29 cellular contexts compared by ENCODE assay signal in the genomic region with DNA sequence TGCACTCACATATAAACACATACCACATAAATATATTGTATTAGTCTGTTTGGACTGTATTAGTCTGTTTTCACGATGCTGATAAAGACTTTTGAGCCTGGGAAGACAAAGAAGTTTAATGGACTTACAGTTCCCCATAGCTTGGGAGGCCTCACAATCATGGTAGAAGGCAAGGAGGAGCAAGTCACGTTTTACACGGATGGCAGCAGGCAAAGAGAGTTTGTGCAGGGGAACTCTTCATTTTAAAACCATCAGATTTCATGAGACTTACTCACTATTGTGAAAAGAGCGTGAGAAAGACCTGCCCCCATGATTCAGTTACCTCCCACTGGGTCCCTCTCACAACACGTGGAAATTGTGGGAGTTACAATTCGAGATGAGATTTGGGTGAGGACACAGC.
"Had no signal": no experiment of that assay in that cellular context is flagged by ENCODE, and none has a peak within 500 bp of the region (broad histone marks: within the 10 kb centered on the region; RNA-seq: fewer than 3 reads in every experiment).

No MANE protein-coding gene starts in this region.

- H3K4me3 Mint-ChIP-seq: stimulated activated effector memory CD8-positive, alpha-beta T cell treated with anti-CD3 and anti-CD28 coated beads, Interleukin-12 subunit alpha, Interleukin-12 subunit beta, amount 100 ng/mL, for 72 hours; stimulated activated memory B cell treated with anti-CD40 and anti-IgM and Interleukin-4, amounts not matched to agents 10 μg/mL and 1 μg/mL and 100 μg/mL, for 72 hours; stimulated activated naive B cell treated with anti-CD40 and anti-IgM and Interleukin-4, amounts not matched to agents 10 μg/mL and 1 μg/mL and 100 μg/mL, for 72 hours; stimulated activated naive CD8-positive, alpha-beta T cell treated with anti-CD3 and anti-CD28 coated beads, Interleukin-15, amount 100 ng/mL, for 72 hours; stimulated activated naive CD8-positive, alpha-beta T cell treated with anti-CD3 and anti-CD28 coated beads, Interleukin-15, Interleukin-2, amounts not matched to agents 100 ng/mL and 50 ng/mL, for 24 hours; type B pancreatic cell had no signal

- H3K4me3 ChIP-seq: stomach, suprapubic skin, testis, thoracic aorta, thyroid gland, tibial artery, tibial nerve, transverse colon, upper lobe of left lung, upper lobe of right lung, uterus, vagina had no signal

- H3K27ac Mint-ChIP-seq: stimulated activated effector memory CD8-positive, alpha-beta T cell treated with anti-CD3 and anti-CD28 coated beads, Interleukin-12 subunit alpha, Interleukin-12 subunit beta, amount 100 ng/mL, for 72 hours; stimulated activated memory B cell treated with anti-CD40 and anti-IgM and Interleukin-4, amounts not matched to agents 10 μg/mL and 1 μg/mL and 100 μg/mL, for 72 hours; stimulated activated naive B cell treated with anti-CD40 and anti-IgM and Interleukin-4, amounts not matched to agents 10 μg/mL and 1 μg/mL and 100 μg/mL, for 72 hours; stimulated activated naive CD8-positive, alpha-beta T cell treated with anti-CD3 and anti-CD28 coated beads, Interleukin-15, amount 100 ng/mL, for 72 hours; stimulated activated naive CD8-positive, alpha-beta T cell treated with anti-CD3 and anti-CD28 coated beads, Interleukin-15, Interleukin-2, amounts not matched to agents 100 ng/mL and 50 ng/mL, for 24 hours; type B pancreatic cell had no signal

- H3K36me3 Mint-ChIP-seq: stimulated activated effector memory CD8-positive, alpha-beta T cell treated with anti-CD3 and anti-CD28 coated beads, Interleukin-12 subunit alpha, Interleukin-12 subunit beta, amount 100 ng/mL, for 72 hours had no signal

- H3K27me3 Mint-ChIP-seq: stimulated activated memory B cell treated with anti-CD40 and anti-IgM and Interleukin-4, amounts not matched to agents 10 μg/mL and 1 μg/mL and 100 μg/mL, for 72 hours; stimulated activated naive B cell treated with anti-CD40 and anti-IgM and Interleukin-4, amounts not matched to agents 10 μg/mL and 1 μg/mL and 100 μg/mL, for 72 hours; stimulated activated naive CD8-positive, alpha-beta T cell treated with anti-CD3 and anti-CD28 coated beads, Interleukin-15, amount 100 ng/mL, for 72 hours; stimulated activated naive CD8-positive, alpha-beta T cell treated with anti-CD3 and anti-CD28 coated beads, Interleukin-15, Interleukin-2, amounts not matched to agents 100 ng/mL and 50 ng/mL, for 24 hours; type B pancreatic cell had no signal

- H3K9me3 Mint-ChIP-seq: stimulated activated naive CD8-positive, alpha-beta T cell treated with anti-CD3 and anti-CD28 coated beads, Interleukin-15, Interleukin-2, amounts not matched to agents 100 ng/mL and 50 ng/mL, for 24 hours had no signal

- FAIRE-seq: urothelium cell line had no signal

- DNase-seq: stimulated activated CD4-positive, alpha-beta T cell treated with anti-CD3 and anti-CD28 coated beads, Interleukin-2, amount 100 ng/mL, for 48 hours; stimulated activated CD4-positive, alpha-beta T cell treated with anti-CD3 and anti-CD28 coated beads, Interleukin-4, amount 100 ng/mL, for 1 hour; stimulated activated CD4-positive, alpha-beta T cell treated with anti-CD3 and anti-CD28 coated beads, Interleukin-4, amount 100 ng/mL, for 24 hours; stimulated activated CD4-positive, alpha-beta T cell treated with anti-CD3 and anti-CD28 coated beads, Interleukin-4, amount 100 ng/mL, for 4 hours; stimulated activated CD8-positive, alpha-beta memory T cell treated with anti-CD3 and anti-CD28 coated beads, Interleukin-4, amount 100 ng/mL, for 48 hours; stimulated activated naive B cell treated with anti-CD40 and anti-IgM and Interleukin-4, amounts not matched to agents 10 μg/mL and 1 μg/mL and 100 μg/mL, for 72 hours; stimulated activated naive CD4-positive, alpha-beta T cell; stimulated activated naive CD4-positive, alpha-beta T cell treated with Interleukin-2 at 50 U/mL for 16 hours; stimulated activated naive CD8-positive, alpha-beta T cell treated with anti-CD3 and anti-CD28 coated beads, Interleukin-15, amount 100 ng/mL, for 72 hours; stimulated activated naive CD8-positive, alpha-beta T cell treated with anti-CD3 and anti-CD28 coated beads, Interleukin-15, Interleukin-2, amounts not matched to agents 100 U/mL and 50 U/mL, for 24 hours; stomach; substantia nigra; testis; thyroid gland; tibial artery; transverse colon; trophoblast cell; upper lobe of left lung; upper lobe of right lung; uterus had no signal

- H3K4me1 ChIP-seq: stomach, suprapubic skin, testis, transverse colon, upper lobe of left lung, upper lobe of right lung, uterus, vagina had no signal

- H3K27me3 ChIP-seq: stomach, suprapubic skin, testis, thyroid gland, tibial artery, tibial nerve, transverse colon, upper lobe of left lung, upper lobe of right lung, uterus, vagina had no signal

- H3K4me1 Mint-ChIP-seq: stimulated activated effector memory CD8-positive, alpha-beta T cell treated with anti-CD3 and anti-CD28 coated beads, Interleukin-12 subunit alpha, Interleukin-12 subunit beta, amount 100 ng/mL, for 72 hours; stimulated activated memory B cell treated with anti-CD40 and anti-IgM and Interleukin-4, amounts not matched to agents 10 μg/mL and 1 μg/mL and 100 μg/mL, for 72 hours; stimulated activated naive B cell treated with anti-CD40 and anti-IgM and Interleukin-4, amounts not matched to agents 10 μg/mL and 1 μg/mL and 100 μg/mL, for 72 hours; stimulated activated naive CD8-positive, alpha-beta T cell treated with anti-CD3 and anti-CD28 coated beads, Interleukin-15, amount 100 ng/mL, for 72 hours had no signal

- H3K9me3 ChIP-seq: stomach, suprapubic skin, testis, thoracic aorta, thyroid gland, tibial artery, tibial nerve, transverse colon, upper lobe of left lung, upper lobe of right lung, uterus, vagina had no signal

- ATAC-seq: stimulated activated effector memory CD8-positive, alpha-beta T cell treated with anti-CD3 and anti-CD28 coated beads, Interleukin-12 subunit alpha, Interleukin-12 subunit beta, amount 100 ng/mL, for 72 hours; stimulated activated memory B cell treated with anti-CD40 and anti-IgM and Interleukin-4, amounts not matched to agents 10 μg/mL and 1 μg/mL and 100 μg/mL, for 72 hours; stimulated activated naive B cell treated with anti-CD40 and anti-IgM and Interleukin-4, amounts not matched to agents 10 μg/mL and 1 μg/mL and 100 μg/mL, for 72 hours; stimulated activated naive CD8-positive, alpha-beta T cell treated with anti-CD3 and anti-CD28 coated beads, Interleukin-15, amount 100 ng/mL, for 72 hours; stimulated activated naive CD8-positive, alpha-beta T cell treated with anti-CD3 and anti-CD28 coated beads, Interleukin-15, Interleukin-2, amounts not matched to agents 100 U/mL and 50 U/mL, for 24 hours; upper lobe of right lung had no signal

- H3K27ac ChIP-seq: stomach, suprapubic skin, testis, thoracic aorta, thyroid gland, tibial artery, tibial nerve, transverse colon, upper lobe of left lung, upper lobe of right lung, uterus, vagina had no signal

- H3K36me3 ChIP-seq: suprapubic skin, thoracic aorta, thyroid gland, transverse colon, uterus, vagina had no signal
